In the genomic region with DNA sequence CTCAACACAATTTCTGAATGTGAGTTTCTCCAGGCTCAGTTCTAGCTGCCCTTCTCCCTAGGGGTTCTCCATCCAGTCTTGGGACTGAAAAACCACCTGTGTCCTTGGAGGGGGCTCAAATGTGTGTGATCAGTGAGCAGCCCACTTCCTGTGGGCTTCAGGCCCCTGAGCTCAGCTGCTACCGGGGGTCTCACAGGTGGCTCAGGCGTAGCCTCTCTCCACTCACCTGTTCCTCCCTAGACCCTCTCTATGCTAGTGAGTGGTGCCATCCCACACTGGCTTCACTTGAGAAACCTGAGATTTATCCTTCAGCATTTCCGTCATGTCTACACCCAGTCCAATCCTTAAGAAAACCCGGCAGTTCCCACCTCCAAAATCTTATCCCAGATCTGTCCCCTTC, we compare ENCODE assay signal across 1 cellular context.
TF ChIP-seq lines count a peak whose summit lies in the region.

No MANE protein-coding gene starts in this region.

TF ChIP-seq in WTC11, 78 proteins besides CTCF, POLR2A, EP300 and RAD21 (continued from another document):
- TF ChIP-seq, protein P1, sequence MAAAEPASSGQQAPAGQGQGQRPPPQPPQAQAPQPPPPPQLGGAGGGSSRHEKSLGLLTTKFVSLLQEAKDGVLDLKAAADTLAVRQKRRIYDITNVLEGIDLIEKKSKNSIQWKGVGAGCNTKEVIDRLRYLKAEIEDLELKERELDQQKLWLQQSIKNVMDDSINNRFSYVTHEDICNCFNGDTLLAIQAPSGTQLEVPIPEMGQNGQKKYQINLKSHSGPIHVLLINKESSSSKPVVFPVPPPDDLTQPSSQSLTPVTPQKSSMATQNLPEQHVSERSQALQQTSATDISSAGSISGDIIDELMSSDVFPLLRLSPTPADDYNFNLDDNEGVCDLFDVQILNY (CRISPR knock-in tag; IDR thresholded peaks at IDR 0.05) = no peak
- TF ChIP-seq SP1 (CRISPR knock-in tag; conservative IDR thresholded peaks at IDR 0.05) (no peak), TEAD1 (CRISPR knock-in tag; IDR thresholded peaks at IDR 0.05) (no peak), GABPB1 (CRISPR knock-in tag; IDR thresholded peaks at IDR 0.05) (no peak), ZNF423 (CRISPR knock-in tag; IDR thresholded peaks at IDR 0.05) (no peak), RORB (CRISPR knock-in tag; IDR thresholded peaks at IDR 0.05) (no peak), OVOL2 (CRISPR knock-in tag; IDR thresholded peaks at IDR 0.05; ENCODE audit: borderline replicate concordance) (no peak), CREB1 (CRISPR knock-in tag; IDR thresholded peaks at IDR 0.05) (no peak), ZNF138 (CRISPR knock-in tag; conservative IDR thresholded peaks at IDR 0.05) (no peak)
- TF ChIP-seq, protein P2, sequence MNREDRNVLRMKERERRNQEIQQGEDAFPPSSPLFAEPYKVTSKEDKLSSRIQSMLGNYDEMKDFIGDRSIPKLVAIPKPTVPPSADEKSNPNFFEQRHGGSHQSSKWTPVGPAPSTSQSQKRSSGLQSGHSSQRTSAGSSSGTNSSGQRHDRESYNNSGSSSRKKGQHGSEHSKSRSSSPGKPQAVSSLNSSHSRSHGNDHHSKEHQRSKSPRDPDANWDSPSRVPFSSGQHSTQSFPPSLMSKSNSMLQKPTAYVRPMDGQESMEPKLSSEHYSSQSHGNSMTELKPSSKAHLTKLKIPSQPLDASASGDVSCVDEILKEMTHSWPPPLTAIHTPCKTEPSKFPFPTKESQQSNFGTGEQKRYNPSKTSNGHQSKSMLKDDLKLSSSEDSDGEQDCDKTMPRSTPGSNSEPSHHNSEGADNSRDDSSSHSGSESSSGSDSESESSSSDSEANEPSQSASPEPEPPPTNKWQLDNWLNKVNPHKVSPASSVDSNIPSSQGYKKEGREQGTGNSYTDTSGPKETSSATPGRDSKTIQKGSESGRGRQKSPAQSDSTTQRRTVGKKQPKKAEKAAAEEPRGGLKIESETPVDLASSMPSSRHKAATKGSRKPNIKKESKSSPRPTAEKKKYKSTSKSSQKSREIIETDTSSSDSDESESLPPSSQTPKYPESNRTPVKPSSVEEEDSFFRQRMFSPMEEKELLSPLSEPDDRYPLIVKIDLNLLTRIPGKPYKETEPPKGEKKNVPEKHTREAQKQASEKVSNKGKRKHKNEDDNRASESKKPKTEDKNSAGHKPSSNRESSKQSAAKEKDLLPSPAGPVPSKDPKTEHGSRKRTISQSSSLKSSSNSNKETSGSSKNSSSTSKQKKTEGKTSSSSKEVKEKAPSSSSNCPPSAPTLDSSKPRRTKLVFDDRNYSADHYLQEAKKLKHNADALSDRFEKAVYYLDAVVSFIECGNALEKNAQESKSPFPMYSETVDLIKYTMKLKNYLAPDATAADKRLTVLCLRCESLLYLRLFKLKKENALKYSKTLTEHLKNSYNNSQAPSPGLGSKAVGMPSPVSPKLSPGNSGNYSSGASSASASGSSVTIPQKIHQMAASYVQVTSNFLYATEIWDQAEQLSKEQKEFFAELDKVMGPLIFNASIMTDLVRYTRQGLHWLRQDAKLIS (CRISPR knock-in tag; IDR thresholded peaks at IDR 0.05; ENCODE audit: borderline replicate concordance) = no peak
- TF ChIP-seq, protein P3, sequence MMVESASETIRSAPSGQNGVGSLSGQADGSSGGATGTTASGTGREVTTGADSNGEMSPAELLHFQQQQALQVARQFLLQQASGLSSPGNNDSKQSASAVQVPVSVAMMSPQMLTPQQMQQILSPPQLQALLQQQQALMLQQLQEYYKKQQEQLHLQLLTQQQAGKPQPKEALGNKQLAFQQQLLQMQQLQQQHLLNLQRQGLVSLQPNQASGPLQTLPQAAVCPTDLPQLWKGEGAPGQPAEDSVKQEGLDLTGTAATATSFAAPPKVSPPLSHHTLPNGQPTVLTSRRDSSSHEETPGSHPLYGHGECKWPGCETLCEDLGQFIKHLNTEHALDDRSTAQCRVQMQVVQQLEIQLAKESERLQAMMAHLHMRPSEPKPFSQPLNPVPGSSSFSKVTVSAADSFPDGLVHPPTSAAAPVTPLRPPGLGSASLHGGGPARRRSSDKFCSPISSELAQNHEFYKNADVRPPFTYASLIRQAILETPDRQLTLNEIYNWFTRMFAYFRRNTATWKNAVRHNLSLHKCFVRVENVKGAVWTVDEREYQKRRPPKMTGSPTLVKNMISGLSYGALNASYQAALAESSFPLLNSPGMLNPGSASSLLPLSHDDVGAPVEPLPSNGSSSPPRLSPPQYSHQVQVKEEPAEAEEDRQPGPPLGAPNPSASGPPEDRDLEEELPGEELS (CRISPR knock-in tag; IDR thresholded peaks at IDR 0.05) = no peak
- TF ChIP-seq, protein P4, sequence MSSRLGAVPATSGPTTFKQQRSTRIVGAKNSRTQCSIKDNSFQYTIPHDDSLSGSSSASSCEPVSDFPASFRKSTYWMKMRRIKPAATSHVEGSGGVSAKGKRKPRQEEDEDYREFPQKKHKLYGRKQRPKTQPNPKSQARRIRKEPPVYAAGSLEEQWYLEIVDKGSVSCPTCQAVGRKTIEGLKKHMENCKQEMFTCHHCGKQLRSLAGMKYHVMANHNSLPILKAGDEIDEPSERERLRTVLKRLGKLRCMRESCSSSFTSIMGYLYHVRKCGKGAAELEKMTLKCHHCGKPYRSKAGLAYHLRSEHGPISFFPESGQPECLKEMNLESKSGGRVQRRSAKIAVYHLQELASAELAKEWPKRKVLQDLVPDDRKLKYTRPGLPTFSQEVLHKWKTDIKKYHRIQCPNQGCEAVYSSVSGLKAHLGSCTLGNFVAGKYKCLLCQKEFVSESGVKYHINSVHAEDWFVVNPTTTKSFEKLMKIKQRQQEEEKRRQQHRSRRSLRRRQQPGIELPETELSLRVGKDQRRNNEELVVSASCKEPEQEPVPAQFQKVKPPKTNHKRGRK (CRISPR knock-in tag; IDR thresholded peaks at IDR 0.05; ENCODE audit: borderline replicate concordance) = no peak
- TF ChIP-seq, protein P5, sequence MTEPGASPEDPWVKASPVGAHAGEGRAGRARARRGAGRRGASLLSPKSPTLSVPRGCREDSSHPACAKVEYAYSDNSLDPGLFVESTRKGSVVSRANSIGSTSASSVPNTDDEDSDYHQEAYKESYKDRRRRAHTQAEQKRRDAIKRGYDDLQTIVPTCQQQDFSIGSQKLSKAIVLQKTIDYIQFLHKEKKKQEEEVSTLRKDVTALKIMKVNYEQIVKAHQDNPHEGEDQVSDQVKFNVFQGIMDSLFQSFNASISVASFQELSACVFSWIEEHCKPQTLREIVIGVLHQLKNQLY (CRISPR knock-in tag; IDR thresholded peaks at IDR 0.05) = no peak
- TF ChIP-seq, protein P6, sequence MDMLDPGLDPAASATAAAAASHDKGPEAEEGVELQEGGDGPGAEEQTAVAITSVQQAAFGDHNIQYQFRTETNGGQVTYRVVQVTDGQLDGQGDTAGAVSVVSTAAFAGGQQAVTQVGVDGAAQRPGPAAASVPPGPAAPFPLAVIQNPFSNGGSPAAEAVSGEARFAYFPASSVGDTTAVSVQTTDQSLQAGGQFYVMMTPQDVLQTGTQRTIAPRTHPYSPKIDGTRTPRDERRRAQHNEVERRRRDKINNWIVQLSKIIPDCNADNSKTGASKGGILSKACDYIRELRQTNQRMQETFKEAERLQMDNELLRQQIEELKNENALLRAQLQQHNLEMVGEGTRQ (CRISPR knock-in tag; IDR thresholded peaks at IDR 0.05) = no peak
- TF ChIP-seq, protein P7, sequence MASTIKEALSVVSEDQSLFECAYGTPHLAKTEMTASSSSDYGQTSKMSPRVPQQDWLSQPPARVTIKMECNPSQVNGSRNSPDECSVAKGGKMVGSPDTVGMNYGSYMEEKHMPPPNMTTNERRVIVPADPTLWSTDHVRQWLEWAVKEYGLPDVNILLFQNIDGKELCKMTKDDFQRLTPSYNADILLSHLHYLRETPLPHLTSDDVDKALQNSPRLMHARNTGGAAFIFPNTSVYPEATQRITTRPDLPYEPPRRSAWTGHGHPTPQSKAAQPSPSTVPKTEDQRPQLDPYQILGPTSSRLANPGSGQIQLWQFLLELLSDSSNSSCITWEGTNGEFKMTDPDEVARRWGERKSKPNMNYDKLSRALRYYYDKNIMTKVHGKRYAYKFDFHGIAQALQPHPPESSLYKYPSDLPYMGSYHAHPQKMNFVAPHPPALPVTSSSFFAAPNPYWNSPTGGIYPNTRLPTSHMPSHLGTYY (CRISPR knock-in tag; IDR thresholded peaks at IDR 0.05) = no peak
